27 cellular contexts compared by ENCODE assay signal in the genomic region with DNA sequence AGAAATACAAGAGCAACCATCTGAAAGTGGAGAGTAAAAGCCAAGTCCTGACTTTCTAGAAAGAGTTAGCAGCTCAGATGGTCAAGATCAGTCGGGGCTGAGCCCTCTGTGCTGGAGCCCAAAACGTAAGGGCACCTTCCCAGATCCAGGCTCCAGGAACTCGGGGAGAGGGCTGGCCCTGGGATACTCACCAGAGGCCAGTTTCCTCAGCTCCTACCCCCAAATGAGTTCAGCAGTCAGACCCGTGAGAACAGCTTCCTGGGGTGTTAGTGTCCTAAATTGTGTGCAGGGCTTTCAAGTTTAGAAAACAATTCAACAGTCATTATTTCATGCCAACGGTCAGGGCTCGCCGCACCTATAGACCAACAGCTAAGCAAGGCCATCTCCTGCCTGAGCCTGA.
"Had no signal": no experiment of that assay in that cellular context is flagged by ENCODE, and none has a peak within 500 bp of the region (broad histone marks: within the 10 kb centered on the region; RNA-seq: fewer than 3 reads in every experiment).

No MANE protein-coding gene starts in this region.

- H3K9me3 Mint-ChIP-seq: activated CD4-positive, alpha-beta memory T cell treated with anti-CD3 and anti-CD28 coated beads, Interleukin-2, amount 10 ng/mL, durations not matched to agents 7 days and 5 days; activated naive CD4-positive, alpha-beta T cell treated with anti-CD3 and anti-CD28 coated beads, Interleukin-2, amount 10 ng/mL, durations not matched to agents 7 days and 5 days; activated naive CD8-positive, alpha-beta T cell treated with anti-CD3 and anti-CD28 coated beads for 36 hours; activated T-cell treated with anti-CD3 and anti-CD28 coated beads, Interleukin-2, amount 50 U/mL, for 72 hours; activated T-helper 2 cell treated with anti-CD3 and anti-CD28 coated beads, Interferon-gamma antibody, Interleukin-2, Interleukin-4, amounts not matched to agents 10 μg/mL and 5 μg/mL and 100 μg/mL, durations not matched to agents 14 hours and 24 hours and 36 hours; central memory CD8-positive, alpha-beta T cell; T-cell had no signal

- DNase-seq: activated CD4-positive, alpha-beta memory T cell treated with anti-CD3 and anti-CD28 coated beads, Interleukin-2, amount 10 ng/mL, durations not matched to agents 7 days and 5 days; activated CD4-positive, alpha-beta T cell treated with anti-CD3 and anti-CD28 coated beads for 36 hours; activated CD4-positive, alpha-beta T cell treated with anti-CD3 and anti-CD28 coated beads, Interleukin-2, amount 50 U/mL, for 1 hour; activated gamma-delta T cell treated with Interleukin-2 at 50 U/mL for 16 hours; activated naive CD4-positive, alpha-beta T cell treated with anti-CD3 and anti-CD28 coated beads, Interleukin-2, amount 10 ng/mL, durations not matched to agents 7 days and 5 days; activated naive CD8-positive, alpha-beta T cell treated with anti-CD3 and anti-CD28 coated beads for 36 hours; activated T-cell treated with anti-CD3 and anti-CD28 coated beads, Interleukin-2, amount 50 U/mL, for 72 hours; anterior cingulate cortex; MG63; MV-4-11; NCI-H1092 treated with DMSO at 0.1 percent for 48 hours; NCI-H1417 treated with DMSO at 0.1 percent for 48 hours; NCI-H1694; NCI-H2029; NCI-H2107; NCI-H2171 treated with DMSO at 0.1 percent for 48 hours; NCI-H226; NCI-H510A; NCI-H526 treated with DMSO at 0.1 percent for 48 hours; NCI-H82; T-cell; T-helper 2 cell had no signal

- H3K9me3 ChIP-seq: MG63 had no signal

- H3K4me3 Mint-ChIP-seq: activated CD4-positive, alpha-beta memory T cell treated with anti-CD3 and anti-CD28 coated beads, Interleukin-2, amount 10 ng/mL, durations not matched to agents 7 days and 5 days; activated CD4-positive, alpha-beta T cell treated with anti-CD3 and anti-CD28 coated beads for 36 hours; activated naive CD4-positive, alpha-beta T cell treated with anti-CD3 and anti-CD28 coated beads, Interleukin-2, amount 10 ng/mL, durations not matched to agents 7 days and 5 days; activated naive CD8-positive, alpha-beta T cell treated with anti-CD3 and anti-CD28 coated beads for 36 hours; activated T-cell treated with anti-CD3 and anti-CD28 coated beads, Interleukin-2, amount 50 U/mL, for 72 hours; central memory CD8-positive, alpha-beta T cell; T-cell had no signal

- H3K36me3 ChIP-seq: MG63 had no signal

- H3K27ac ChIP-seq: SK-N-MC, VCaP had no signal

- H3K27me3 ChIP-seq: MG63 had no signal

- H3K4me3 ChIP-seq: MG63, SK-N-MC had no signal

- ATAC-seq: activated CD4-positive, alpha-beta T cell treated with anti-CD3 and anti-CD28 coated beads for 36 hours; activated T-cell treated with anti-CD3 and anti-CD28 coated beads, Interleukin-2, amount 50 U/mL, for 72 hours; Right ventricle myocardium inferior; T-cell had no signal

- H3K36me3 Mint-ChIP-seq: activated naive CD4-positive, alpha-beta T cell treated with anti-CD3 and anti-CD28 coated beads, Interleukin-2, amount 10 ng/mL, durations not matched to agents 7 days and 5 days; activated naive CD8-positive, alpha-beta T cell treated with anti-CD3 and anti-CD28 coated beads for 36 hours; T-cell had no signal

- H3K27ac Mint-ChIP-seq: activated CD4-positive, alpha-beta memory T cell treated with anti-CD3 and anti-CD28 coated beads, Interleukin-2, amount 10 ng/mL, durations not matched to agents 7 days and 5 days; activated CD4-positive, alpha-beta T cell treated with anti-CD3 and anti-CD28 coated beads for 36 hours; activated naive CD4-positive, alpha-beta T cell treated with anti-CD3 and anti-CD28 coated beads, Interleukin-2, amount 10 ng/mL, durations not matched to agents 7 days and 5 days; activated naive CD8-positive, alpha-beta T cell treated with anti-CD3 and anti-CD28 coated beads for 36 hours; activated T-cell treated with anti-CD3 and anti-CD28 coated beads, Interleukin-2, amount 50 U/mL, for 72 hours; activated T-helper 2 cell treated with anti-CD3 and anti-CD28 coated beads, Interferon-gamma antibody, Interleukin-2, Interleukin-4, amounts not matched to agents 10 μg/mL and 5 μg/mL and 100 μg/mL, durations not matched to agents 14 hours and 24 hours and 36 hours; T-cell had no signal
